ENCODE assay signal across 19 cellular contexts in the genomic region with DNA sequence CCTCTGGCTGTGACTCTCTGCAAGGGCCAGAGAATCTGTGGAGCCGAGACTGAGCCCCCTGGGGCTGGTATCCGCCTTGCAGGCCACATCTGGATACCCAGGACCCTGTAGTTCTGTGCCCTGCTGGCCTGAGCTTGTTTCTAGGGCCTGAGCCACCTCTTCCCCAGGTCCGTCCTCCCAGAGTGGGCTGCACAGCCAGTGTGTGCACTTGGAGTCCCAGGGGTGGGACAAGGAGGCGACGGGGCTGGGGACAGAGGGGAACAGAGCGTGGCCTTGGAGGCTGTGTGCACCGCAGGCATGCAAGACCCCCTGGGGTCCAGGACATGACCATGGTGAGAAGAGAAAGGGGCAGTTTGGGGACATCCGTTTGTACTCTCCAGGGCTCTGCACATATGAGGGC.
"Had no signal": no experiment of that assay in that cellular context is flagged by ENCODE, and none has a peak within 500 bp of the region (broad histone marks: within the 10 kb centered on the region; RNA-seq: fewer than 3 reads in every experiment).

No MANE protein-coding gene starts in this region.

- ATAC-seq: foreskin keratinocyte; left colon; pancreas; right lobe of liver; stimulated activated effector memory CD8-positive, alpha-beta T cell treated with anti-CD3 and anti-CD28 coated beads, Interleukin-12 subunit alpha, Interleukin-12 subunit beta, amount 100 ng/mL, for 72 hours; stimulated activated naive CD8-positive, alpha-beta T cell treated with anti-CD3 and anti-CD28 coated beads, Interleukin-15, Interleukin-2, amounts not matched to agents 100 U/mL and 50 U/mL, for 24 hours had no signal

- H3K4me3 Mint-ChIP-seq: endodermal cell; nephron progenitor cell; stimulated activated effector memory CD8-positive, alpha-beta T cell treated with anti-CD3 and anti-CD28 coated beads, Interleukin-12 subunit alpha, Interleukin-12 subunit beta, amount 100 ng/mL, for 72 hours had no signal

- H3K4me1 ChIP-seq: foreskin keratinocyte, pancreas, right lobe of liver had no signal

- H3K36me3 Mint-ChIP-seq: naive B cell; stimulated activated effector memory CD8-positive, alpha-beta T cell treated with anti-CD3 and anti-CD28 coated beads, Interleukin-12 subunit alpha, Interleukin-12 subunit beta, amount 100 ng/mL, for 72 hours had no signal

- H3K9me3 Mint-ChIP-seq: endodermal cell; nephron progenitor cell; stimulated activated effector memory CD8-positive, alpha-beta T cell treated with anti-CD3 and anti-CD28 coated beads, Interleukin-12 subunit alpha, Interleukin-12 subunit beta, amount 100 ng/mL, for 72 hours had no signal

- H3K27ac ChIP-seq: coronary artery, foreskin keratinocyte, pancreas, right lobe of liver, tibial artery, upper lobe of left lung, vagina had no signal

- H3K36me3 ChIP-seq: pancreas, right lobe of liver, tibial artery, upper lobe of left lung, vagina had no signal

- H3K27ac Mint-ChIP-seq: endodermal cell; naive B cell; progenitor cell of endocrine pancreas; stimulated activated effector memory CD8-positive, alpha-beta T cell treated with anti-CD3 and anti-CD28 coated beads, Interleukin-12 subunit alpha, Interleukin-12 subunit beta, amount 100 ng/mL, for 72 hours had no signal

- H3K27me3 ChIP-seq: pancreas, right lobe of liver, upper lobe of left lung, vagina had no signal

- H3K9me3 ChIP-seq: pancreas, right lobe of liver, tibial artery, upper lobe of left lung, vagina had no signal

- H3K4me3 ChIP-seq: coronary artery, pancreas, right lobe of liver, tibial artery, upper lobe of left lung, vagina had no signal

- DNase-seq: effector CD4-positive, alpha-beta T cell; endodermal cell; erythroblast; foreskin keratinocyte; left colon; mesendoderm; naive B cell; nephron progenitor cell; pancreas; right lobe of liver; stimulated activated CD4-positive, alpha-beta T cell treated with anti-CD3 and anti-CD28 coated beads, Interleukin-4, amount 100 ng/mL, for 1 hour; stimulated activated CD8-positive, alpha-beta memory T cell treated with anti-CD3 and anti-CD28 coated beads, Interleukin-4, amount 100 ng/mL, for 48 hours; stimulated activated naive CD8-positive, alpha-beta T cell treated with anti-CD3 and anti-CD28 coated beads, Interleukin-15, Interleukin-2, amounts not matched to agents 100 U/mL and 50 U/mL, for 24 hours; tibial artery; upper lobe of left lung had no signal
